Comparison of ENCODE assay signal across 18 cellular contexts in the genomic region with DNA sequence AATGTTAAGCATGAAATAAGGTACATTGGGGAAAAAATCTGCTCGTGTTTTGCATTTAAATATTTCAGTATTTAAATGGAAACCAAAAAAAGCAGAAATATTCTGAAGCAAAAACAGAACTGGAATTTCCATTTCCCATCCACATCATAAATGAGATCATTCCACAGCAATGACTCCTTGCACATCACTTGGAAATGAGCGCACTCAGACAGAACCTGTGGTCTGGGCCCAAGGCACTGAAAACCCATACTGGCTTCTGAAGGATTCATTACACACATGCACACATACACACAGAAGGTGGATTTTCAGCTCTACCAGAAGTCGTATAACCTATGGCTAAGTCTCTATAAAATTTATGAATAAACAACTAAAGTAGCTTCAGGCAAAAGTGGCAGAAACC.
DNase-seq lines count a peak whose midpoint lies in the region; ATAC-seq and TF ChIP-seq lines count a peak whose summit lies in the region.
"Had no signal": no experiment of that assay in that cellular context is flagged by ENCODE, and none has a peak within 500 bp of the region (broad histone marks: within the 10 kb centered on the region; RNA-seq: fewer than 3 reads in every experiment).

No MANE protein-coding gene starts in this region.

- TF ChIP-seq CTCF in BJ (IDR thresholded peaks at IDR 0.05; ENCODE audit: insufficient read depth, low read depth, low read length) (no peak), kidney epithelial cell (IDR thresholded peaks at IDR 0.05; ENCODE audit: insufficient read depth, low read length, poor library complexity, severe bottlenecking) (no peak), heart left ventricle (IDR thresholded peaks at IDR 0.05) (no peak), stomach (IDR thresholded peaks at IDR 0.05) (no peak)

- TF ChIP-seq EP300 in stomach (IDR thresholded peaks at IDR 0.05): no peak

- CTCF ChIA-PET in BJ (lab: Yijun Ruan, JAX): interaction anchor here (1.1 to 2.5 kb wide), 2 partner anchors 12 to 14 kb away, joined by 4 to 9 read pairs; no protein-coding TSS in a partner anchor

- H3K4me1 ChIP-seq in heart left ventricle (peaks cover 0 to 29% (median 6%) of the 10 kb centered on the region in 12 donors), stomach (peaks cover 0 to 13% (median 5%) of the 10 kb centered on the region in 4 donors)
- H3K4me1 ChIP-seq: right lobe of liver had no signal

- DNase-seq in BJ (ENCODE audit: low read depth): peak; percentile 49
- DNase-seq in LHCN-M2 (ENCODE audit: low read depth): peak; percentile 67
- DNase-seq in amniotic stem cell (lab: John Stamatoyannopoulos, UW): peak; percentile 6
- peak; percentile 76 for DNase-seq in kidney epithelial cell (ENCODE audit: low read depth)
- no peak for DNase-seq in heart left ventricle
- no peak for DNase-seq in putamen (ENCODE audit: low spot score)
- DNase-seq in stomach: no peak
- DNase-seq in NOMO-1 treated with DMSO at 0.1 percent for 48 hours (lab: John Stamatoyannopoulos, UW; ENCODE audit: unreplicated experiment): no peak
- DNase-seq: activated CD4-positive, alpha-beta T cell treated with anti-CD3 and anti-CD28 coated beads, Interleukin-2, amount 50 U/mL, for 1 hour; CD4-positive, CD25-positive, alpha-beta regulatory T cell; effector memory CD8-positive, alpha-beta T cell; head of caudate nucleus; right lobe of liver; stimulated activated naive CD8-positive, alpha-beta T cell treated with anti-CD3 and anti-CD28 coated beads, Interleukin-15, Interleukin-2, amounts not matched to agents 100 U/mL and 50 U/mL, for 24 hours; T-helper 17 cell had no signal

- H3K9me3 ChIP-seq in heart left ventricle: no peaks in the 10 kb centered on the region
- no peaks in the 10 kb centered on the region for H3K9me3 ChIP-seq in stomach
- H3K9me3 ChIP-seq: right lobe of liver had no signal

- H3K27me3 ChIP-seq in BJ (ENCODE audit: control insufficient read depth, insufficient read depth, low read length) (no peaks in the 10 kb centered on the region), kidney epithelial cell (ENCODE audit: control insufficient read depth, insufficient read depth, low read length) (no peaks in the 10 kb centered on the region), heart left ventricle (no peaks in the 10 kb centered on the region), stomach (no peaks in the 10 kb centered on the region)
- H3K27me3 ChIP-seq: right lobe of liver had no signal

- H3K36me3 ChIP-seq in BJ (ENCODE audit: control insufficient read depth, insufficient read depth, low read length): no peaks in the 10 kb centered on the region
- H3K36me3 ChIP-seq in kidney epithelial cell (ENCODE audit: control insufficient read depth, insufficient read depth, low read length): no peaks in the 10 kb centered on the region
- H3K36me3 ChIP-seq in heart left ventricle: no peaks in the 10 kb centered on the region
- no peaks in the 10 kb centered on the region for H3K36me3 ChIP-seq in stomach
- H3K36me3 ChIP-seq: right lobe of liver had no signal

- H3K27ac ChIP-seq in heart left ventricle (no peak overlapping the region), stomach (no peak overlapping the region)
- H3K27ac ChIP-seq: HL-60, right lobe of liver had no signal

- TF ChIP-seq POLR2A in heart left ventricle (IDR thresholded peaks at IDR 0.05) (no peak), stomach (IDR thresholded peaks at IDR 0.05) (no peak)

- intact Hi-C loops in heart left ventricle (cut with DNase I): loop anchor here in 2 of 10 donors (10.0 kb wide), 1 partner anchor 102 kb away; no protein-coding TSS in a partner anchor
- intact Hi-C loops in stomach (cut with DNase I; ENCODE audit: low total_unique reads): no loop called here

- no peak for ATAC-seq in heart left ventricle
- ATAC-seq: effector memory CD8-positive, alpha-beta T cell; left lobe of liver; Panc1; right lobe of liver; stimulated activated naive CD8-positive, alpha-beta T cell treated with anti-CD3 and anti-CD28 coated beads, Interleukin-15, Interleukin-2, amounts not matched to agents 100 U/mL and 50 U/mL, for 24 hours; T-helper 17 cell had no signal

- WGBS in heart left ventricle, 4 donors: 63 to 93% (median 87%) methylated on average over 3 of the region's 3 CpGs
- WGBS in stomach, 5 donors: 81 to 91% (median 82%) methylated on average over 3 of the region's 3 CpGs

- POLR2A ChIA-PET in BJ (lab: Charles Lee): no interaction called here

- no peak overlapping the region for H3K4me3 ChIP-seq in BJ (ENCODE audit: low read depth, low read length)
- H3K4me3 ChIP-seq in kidney epithelial cell (ENCODE audit: low read depth, low read length): no peak overlapping the region
- no peak overlapping the region for H3K4me3 ChIP-seq in heart left ventricle
- H3K4me3 ChIP-seq in stomach: no peak overlapping the region
- H3K4me3 ChIP-seq: right lobe of liver had no signal

Comparison
In these comparisons a context has a peak if more than half of its experiments do, and no peak if none do; other contexts are left out.
1. DNase-seq: peak in BJ (single experiment), LHCN-M2 (single experiment), amniotic stem cell (single experiment) and kidney epithelial cell (single experiment); none in heart left ventricle (0 of 5), putamen (single experiment), stomach (single experiment) and NOMO-1 treated with DMSO at 0.1 percent for 48 hours (single experiment).